8 cellular contexts compared by ENCODE assay signal in the genomic region with DNA sequence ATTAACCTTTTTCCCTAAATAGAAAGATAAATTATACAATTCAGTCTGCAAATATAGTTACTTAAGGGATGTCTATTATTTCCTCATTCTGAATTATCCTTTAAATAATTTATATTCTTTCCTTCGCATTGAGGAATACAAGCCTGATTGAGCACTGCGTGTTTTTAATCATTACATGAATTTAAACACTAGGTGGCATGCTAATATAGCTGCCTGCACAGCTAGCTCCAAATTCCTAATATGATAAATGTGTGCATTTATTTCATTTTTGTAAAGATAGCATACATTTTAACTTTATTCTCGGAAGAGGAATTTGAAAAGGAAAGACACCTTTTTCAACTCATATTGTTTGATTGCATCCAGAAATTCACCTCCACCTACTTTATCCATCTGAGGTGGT.
DNase-seq lines count a peak whose midpoint lies in the region; ATAC-seq, FAIRE-seq and TF ChIP-seq lines count a peak whose summit lies in the region.
"Not testable (repeated sequence)": the region's sequence is repeated elsewhere in the genome, so short reads cannot be mapped to it uniquely, and the experiment has no call there.

No MANE protein-coding gene starts in this region.

- TF ChIP-seq CTCF in A549 (IDR thresholded peaks at IDR 0.05) = peak; percentile 45
- peak; percentile 14 for TF ChIP-seq CTCF in GM06990 (IDR thresholded peaks at IDR 0.05; ENCODE audit: insufficient read depth, low read length, poor library complexity, severe bottlenecking)
- peak; percentile 22; the same call in 1 of the 2 replicates for TF ChIP-seq CTCF in MM.1S (IDR thresholded peaks at IDR 0.05; ENCODE audit: low read length)
- peak; percentile 56 for TF ChIP-seq CTCF in RWPE2 (IDR thresholded peaks at IDR 0.05; ENCODE audit: poor library complexity, severe bottlenecking)
- peak in 6 of 7 experiments; percentile 20 to 59 (median 35) for TF ChIP-seq CTCF in body of pancreas (IDR thresholded peaks at IDR 0.05)
- not testable (repeated sequence) for TF ChIP-seq CTCF in endothelial cell of umbilical vein (IDR thresholded peaks at IDR 0.05; ENCODE audit: extremely low read depth in 1 of 2, insufficient read depth in 1 of 2, low read depth in 1 of 2, low read length in 2 of 2)
- TF ChIP-seq CTCF in hepatocyte (IDR thresholded peaks at IDR 0.05; ENCODE audit: poor library complexity) = peak; percentile 65
- peak; percentile 42 for TF ChIP-seq CTCF in osteoblast (IDR thresholded peaks at IDR 0.05; ENCODE audit: extremely low read depth, low read depth, low read length)

- H3K9me1 ChIP-seq in endothelial cell of umbilical vein (replicated peaks; ENCODE audit: control insufficient read depth, extremely low read depth, insufficient read depth, low read length) = not testable (repeated sequence)

- CTCF ChIA-PET in A549 (lab: Yijun Ruan, JAX) (interaction anchor here (0.9 to 5.5 kb wide), 5 partner anchors 431 to 575 kb away, joined by 3 to 31 read pairs (median 4); no protein-coding TSS in a partner anchor), endothelial cell of umbilical vein (lab: Charles Lee) (interaction anchor here (0.7 to 1.2 kb wide), 4 partner anchors 514 to 694 kb away, joined by 3 to 5 read pairs (median 4); no protein-coding TSS in a partner anchor)

- intact Hi-C loops in body of pancreas (cut with DNase I) = not testable (repeated sequence)
- intact Hi-C loops in endothelial cell of umbilical vein (cut with micrococcal nuclease) = loop anchor here (2.0 kb wide), 1 partner anchor 521 kb away; no protein-coding TSS in a partner anchor

- H3K4me3 ChIP-seq in A549; GM06990 (replicated peaks; ENCODE audit: low read depth, low read length); MM.1S (ENCODE audit: low read length); RWPE2 (ENCODE audit: severe bottlenecking); body of pancreas; endothelial cell of umbilical vein (replicated peaks in 1 of 3; ENCODE audit: insufficient read depth in 1 of 3, low read depth in 1 of 3, low read length in 3 of 3); hepatocyte; osteoblast (ENCODE audit: insufficient read depth, low read length): not testable (repeated sequence)

- not testable (repeated sequence) for H3F3A ChIP-seq in MM.1S (ENCODE audit: insufficient read depth, low read length)

- BruUV-seq in endothelial cell of umbilical vein (replicated peaks; lab: Mats Ljungman, UMichigan) = not testable (repeated sequence)

- H3K27me3 ChIP-seq in GM06990 (replicated peaks; ENCODE audit: control insufficient read depth, insufficient read depth, low read length); MM.1S (replicated peaks; ENCODE audit: insufficient read depth, low read length); RWPE2 (ENCODE audit: insufficient read depth, poor library complexity, severe bottlenecking); body of pancreas; endothelial cell of umbilical vein (ENCODE audit: control insufficient read depth in 2 of 2, insufficient read depth in 2 of 2, low read length in 2 of 2); hepatocyte; osteoblast (ENCODE audit: insufficient read depth, low read length): not testable (repeated sequence)

- H3K27ac ChIP-seq in A549; MM.1S (ENCODE audit: low read length); RWPE2 (ENCODE audit: poor library complexity, severe bottlenecking); body of pancreas; endothelial cell of umbilical vein (ENCODE audit: insufficient read depth, low read depth, low read length); hepatocyte; osteoblast (ENCODE audit: low read depth, low read length): not testable (repeated sequence)

- not testable (repeated sequence) for H3K9me3 ChIP-seq in A549; MM.1S (replicated peaks; ENCODE audit: insufficient read depth, low read length); RWPE2 (ENCODE audit: severe bottlenecking); body of pancreas; endothelial cell of umbilical vein (replicated peaks; ENCODE audit: control insufficient read depth, insufficient read depth, low read length); hepatocyte (ENCODE audit: low read depth); osteoblast (ENCODE audit: low read depth, low read length)

- not testable (repeated sequence) for H3K9ac ChIP-seq in MM.1S (ENCODE audit: low read length); endothelial cell of umbilical vein (replicated peaks; ENCODE audit: extremely low read depth, insufficient read depth, low read length)

- not testable (repeated sequence) for H2AFZ ChIP-seq in MM.1S (ENCODE audit: low read length); endothelial cell of umbilical vein (ENCODE audit: low read depth, low read length); hepatocyte; osteoblast (ENCODE audit: low read length)

- WGBS in A549 (ENCODE audit: missing lambda C conversion rate) = 3% methylated on average over 3 of the region's 3 CpGs
- WGBS in body of pancreas, 2 donors = 3 to 6% methylated on average over 3 of the region's 3 CpGs
- WGBS in hepatocyte (ENCODE audit: low lambda C conversion rate, missing lambda C conversion rate) = 46% methylated on average over 3 of the region's 3 CpGs

- not testable (repeated sequence) for H4K20me1 ChIP-seq in MM.1S (ENCODE audit: insufficient read depth, low read length); endothelial cell of umbilical vein (replicated peaks; ENCODE audit: control insufficient read depth, extremely low read depth, insufficient read depth, low read length); hepatocyte (ENCODE audit: insufficient read depth, poor library complexity, severe bottlenecking); osteoblast (ENCODE audit: insufficient read depth, low read length)

- not testable (repeated sequence) for H3K9me2 ChIP-seq in MM.1S (replicated peaks; ENCODE audit: insufficient read depth, low read length); hepatocyte (replicated peaks; ENCODE audit: insufficient read depth)

- FAIRE-seq in A549 (lab: Jason Lieb, UNC) = not testable (repeated sequence)
- FAIRE-seq in endothelial cell of umbilical vein (lab: Jason Lieb, UNC) = peak; percentile 62

- not testable (repeated sequence) for H3K79me2 ChIP-seq in MM.1S (ENCODE audit: low read length); endothelial cell of umbilical vein (ENCODE audit: control insufficient read depth, insufficient read depth, low read length); hepatocyte; osteoblast (ENCODE audit: insufficient read depth, low read length)

- peak in 1 of 2 experiments; percentile 59; a peak in 1 of 6 replicates for ATAC-seq in A549
- not testable (repeated sequence) for ATAC-seq in RWPE2 (ENCODE audit: low read depth); body of pancreas

- not testable (repeated sequence) for H3K4me2 ChIP-seq in A549; MM.1S (ENCODE audit: low read depth, low read length); endothelial cell of umbilical vein (ENCODE audit: insufficient read depth, low read length); hepatocyte; osteoblast (ENCODE audit: insufficient read depth, low read length)

- dilution Hi-C loops in endothelial cell of umbilical vein (cut with MboI; ENCODE audit: extremely low pct_ligation_motif_present, low sequenced_read_pairs) = not testable (repeated sequence)

- TF ChIP-seq RAD21 in A549 (conservative IDR thresholded peaks at IDR 0.05 in 1 of 2, IDR thresholded peaks at IDR 0.05 in 1 of 2) = peak; percentile 58 to 60

- not testable (repeated sequence) for TF ChIP-seq POLR2A in A549 (IDR thresholded peaks at IDR 0.05; ENCODE audit: low read length); body of pancreas (IDR thresholded peaks at IDR 0.05); endothelial cell of umbilical vein (IDR thresholded peaks at IDR 0.05; ENCODE audit: low read depth, low read length)

- H3K36me3 ChIP-seq in GM06990 (ENCODE audit: control insufficient read depth, insufficient read depth, low read length); MM.1S (replicated peaks; ENCODE audit: insufficient read depth, low read length); RWPE2 (ENCODE audit: low read depth); body of pancreas (replicated peaks in 1 of 2; ENCODE audit: insufficient read depth in 1 of 2, low read depth in 2 of 2); endothelial cell of umbilical vein (ENCODE audit: control insufficient read depth in 2 of 2, extremely low read depth in 1 of 2, insufficient read depth in 2 of 2, low read length in 2 of 2); hepatocyte (replicated peaks; ENCODE audit: insufficient read depth, low read depth); osteoblast (ENCODE audit: insufficient read depth, low read length): not testable (repeated sequence)

- not testable (repeated sequence) for H3K4me1 ChIP-seq in A549; MM.1S (ENCODE audit: low read length); RWPE2 (ENCODE audit: insufficient read depth, poor library complexity, severe bottlenecking); body of pancreas; endothelial cell of umbilical vein (ENCODE audit: control insufficient read depth, extremely low read depth, insufficient read depth, low read length); hepatocyte (ENCODE audit: insufficient read depth); osteoblast (ENCODE audit: insufficient read depth, low read length)

- POLR2A ChIA-PET in A549 (lab: Yijun Ruan, JAX); endothelial cell of umbilical vein (lab: Charles Lee): not testable (repeated sequence)

- DNase-seq in A549 (ENCODE audit: low read depth in 1 of 2, low spot score in 1 of 2); GM06990 (ENCODE audit: extremely low read depth, insufficient read length); MM.1S; RWPE2 (ENCODE audit: low spot score); body of pancreas; endothelial cell of umbilical vein (ENCODE audit: low read depth, low spot score); hepatocyte (ENCODE audit: low spot score); osteoblast (ENCODE audit: insufficient read length, low spot score, missing footprints): not testable (repeated sequence)

- not testable (repeated sequence) for TF ChIP-seq EP300 in A549 (IDR thresholded peaks at IDR 0.05)
